8 cellular contexts compared by ENCODE assay signal in the genomic region with DNA sequence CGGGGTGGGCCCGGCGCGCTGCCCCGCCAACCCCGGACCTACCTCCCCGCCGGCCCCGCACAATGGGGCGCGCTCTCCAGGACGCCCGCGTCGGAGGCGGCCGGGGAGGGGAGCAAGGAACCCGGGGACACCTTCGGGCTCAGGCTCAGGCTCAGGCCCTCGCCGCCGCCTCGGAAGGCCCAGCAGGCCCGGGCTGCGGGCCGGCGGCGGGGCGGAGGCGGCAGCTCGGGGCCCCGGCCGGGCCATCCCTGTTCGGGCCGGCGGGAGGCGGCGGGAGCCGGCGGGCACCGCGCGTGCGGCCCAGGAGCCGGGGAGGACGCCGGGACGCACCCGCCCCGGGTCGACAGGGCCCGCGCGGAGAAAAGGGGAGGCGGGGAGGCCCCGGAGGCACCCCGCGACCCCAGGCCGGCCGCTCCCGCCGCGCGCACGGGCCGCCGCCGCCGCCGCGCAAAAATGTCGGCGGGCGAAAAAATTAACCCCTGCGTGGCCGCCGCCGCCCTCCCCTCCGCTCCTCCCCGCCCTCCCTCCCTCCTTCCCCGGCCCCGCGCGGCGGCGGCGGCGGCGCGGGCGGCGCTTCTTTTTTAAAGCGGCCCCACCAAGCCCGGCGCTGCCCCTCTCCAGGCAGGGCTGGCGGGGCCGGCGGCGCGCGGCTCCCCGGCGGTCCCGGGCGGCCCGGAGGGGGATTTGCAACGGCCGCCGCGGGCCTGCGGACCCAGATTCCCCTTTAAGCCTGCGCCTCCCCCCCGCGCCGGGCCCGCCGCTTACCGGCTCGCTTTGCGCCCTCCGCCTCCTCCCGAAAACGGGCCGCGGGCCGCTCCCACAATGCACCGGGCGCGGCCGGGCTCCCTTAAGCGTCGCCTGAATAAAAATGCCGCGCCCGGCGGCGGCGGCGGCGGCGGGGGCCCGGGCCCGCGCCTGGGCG. TPM values are rescaled to one million over a fixed set of nuclear protein-coding genes. Genes with fewer than 3 reads are reported as not detected.
DNase-seq lines count a peak whose midpoint lies in the region; ATAC-seq and TF ChIP-seq lines count a peak whose summit lies in the region.

No MANE protein-coding gene starts in this region.

- H3K4me3 ChIP-seq in left lung, result peak overlapping the region; percentile 49 to 64

- H3K9me3 Mint-ChIP-seq in activated CD4-positive, alpha-beta T cell treated with anti-CD3 and anti-CD28 coated beads, Interleukin-2, amount 10 ng/mL, durations not matched to agents 24 days and 14 days, result no peaks in the 10 kb centered on the region

- H3K36me3 ChIP-seq in left lung, result peaks cover 0 to 2% of the 10 kb centered on the region in 2 donors

- no peaks in the 10 kb centered on the region for H3K27me3 Mint-ChIP-seq in activated CD4-positive, alpha-beta T cell treated with anti-CD3 and anti-CD28 coated beads, Interleukin-2, amount 10 ng/mL, durations not matched to agents 24 days and 14 days

- intact Hi-C loops in activated CD4-positive, alpha-beta T cell treated with anti-CD3 and anti-CD28 coated beads, Interleukin-2, amount 10 ng/mL, durations not matched to agents 24 days and 14 days (cut with micrococcal nuclease), result loop anchor here (1.0 to 2.0 kb wide), 3 partner anchors 45 to 247 kb away; a partner anchor contains a TSS
- intact Hi-C loops in left lung (cut with DNase I), result no loop called here

- TF ChIP-seq CTCF in left lung (IDR thresholded peaks at IDR 0.05), result no peak

- H3K27me3 ChIP-seq in left lung, result peaks cover 9 to 16% of the 10 kb centered on the region in 2 donors

- H3K9me3 ChIP-seq in left lung, result no peaks in the 10 kb centered on the region

- peak; percentile 43 for DNase-seq in SIG-M5 treated with dmso at 0.1 percent for 504 hours (lab: John Stamatoyannopoulos, UW; ENCODE audit: unreplicated experiment)
- DNase-seq in SIG-M5 (lab: John Stamatoyannopoulos, UW), result no peak
- peak; percentile 74 for DNase-seq in NCI-H345 (lab: John Stamatoyannopoulos, UW)
- DNase-seq in activated CD4-positive, alpha-beta T cell treated with anti-CD3 and anti-CD28 coated beads, Interleukin-2, amount 10 ng/mL, durations not matched to agents 24 days and 14 days, result peak; percentile 92
- DNase-seq in cortex of kidney (lab: John Stamatoyannopoulos, UW), result peak; percentile 26
- peak; percentile 83 to 95 for DNase-seq in left lung
- DNase-seq in stimulated activated CD4-positive, alpha-beta T cell treated with anti-CD3 and anti-CD28 coated beads, Interleukin-2, amount 100 ng/mL, for 4 hours (ENCODE audit: low read depth), result peak; percentile 71

- H3K36me3 Mint-ChIP-seq in activated CD4-positive, alpha-beta T cell treated with anti-CD3 and anti-CD28 coated beads, Interleukin-2, amount 10 ng/mL, durations not matched to agents 24 days and 14 days (ENCODE audit: low read depth), result peaks cover 13% of the 10 kb centered on the region

- peaks cover 49% of the 10 kb centered on the region for H3K4me1 Mint-ChIP-seq in activated CD4-positive, alpha-beta T cell treated with anti-CD3 and anti-CD28 coated beads, Interleukin-2, amount 10 ng/mL, durations not matched to agents 24 days and 14 days

- H3K27ac Mint-ChIP-seq in activated CD4-positive, alpha-beta T cell treated with anti-CD3 and anti-CD28 coated beads, Interleukin-2, amount 10 ng/mL, durations not matched to agents 24 days and 14 days, result peak overlapping the region; percentile 89

- H3K4me1 ChIP-seq in left lung, result peaks cover 0 to 37% of the 10 kb centered on the region in 2 donors

- peak overlapping the region; percentile 90 for H3K27ac ChIP-seq in left lung

- H3K4me3 Mint-ChIP-seq in activated CD4-positive, alpha-beta T cell treated with anti-CD3 and anti-CD28 coated beads, Interleukin-2, amount 10 ng/mL, durations not matched to agents 24 days and 14 days, result peak overlapping the region; percentile 87

- ATAC-seq in HG02981 (IDR thresholded peaks at IDR 0.05; ENCODE audit: unreplicated experiment) (peak; percentile 57), left lung (peak; percentile 72)

RNA-seq across cellular contexts. Expression of a gene that starts 0.6 kb away (rescaled TPM):
- total RNA-seq in activated CD4-positive, alpha-beta T cell treated with anti-CD3 and anti-CD28 coated beads, Interleukin-2, amount 10 ng/mL, durations not matched to agents 24 days and 14 days, result 59.9 and 64.2 TPM in 2 replicates
- total RNA-seq in left lung, result 10 to 100 TPM; 33.3 to 34.8 TPM

RNA-seq across cellular contexts. Expression of a gene that starts 47.6 kb away (rescaled TPM):
- 12.8 and 15.9 TPM in 2 replicates for total RNA-seq in activated CD4-positive, alpha-beta T cell treated with anti-CD3 and anti-CD28 coated beads, Interleukin-2, amount 10 ng/mL, durations not matched to agents 24 days and 14 days
- total RNA-seq in left lung, result 10 to 100 TPM; 26.4 to 46.9 TPM
